Comparison of ENCODE assay signal across 15 cellular contexts in genomic region chr1:44303532-44303931, GRCh38. TPM values are rescaled to one million over a fixed set of nuclear protein-coding genes. Genes with fewer than 3 reads are reported as not detected.
DNase-seq lines count a peak whose midpoint lies in the region; ATAC-seq and TF ChIP-seq lines count a peak whose summit lies in the region.
"Had no signal": no experiment of that assay in that cellular context is flagged by ENCODE, and none has a peak within 500 bp of the region (broad histone marks: within the 10 kb centered on the region; RNA-seq: fewer than 3 reads in every experiment).

No MANE protein-coding gene starts in this region.

- H3K4me1 ChIP-seq in cardiac muscle cell (ENCODE audit: low read depth), result peaks cover 7% of the 10 kb centered on the region

- peaks cover 40% of the 10 kb centered on the region for H3K4me1 Mint-ChIP-seq in T-helper 1 cell treated with Interleukin-12 subunit alpha and Interleukin-12 subunit beta and Interleukin-4 antibody, amounts not matched to agents 30 μg/mL and 1 μg/mL, for 36 hours (ENCODE audit: low read depth)

- no peaks in the 10 kb centered on the region for H3K9me3 Mint-ChIP-seq in T-helper 1 cell treated with Interleukin-12 subunit alpha and Interleukin-12 subunit beta and Interleukin-4 antibody, amounts not matched to agents 30 μg/mL and 1 μg/mL, for 36 hours
- H3K9me3 Mint-ChIP-seq: CD14-positive monocyte had no signal

- H3K27me3 Mint-ChIP-seq in T-helper 1 cell treated with Interleukin-12 subunit alpha and Interleukin-12 subunit beta and Interleukin-4 antibody, amounts not matched to agents 30 μg/mL and 1 μg/mL, for 36 hours (ENCODE audit: low read depth), result no peaks in the 10 kb centered on the region

- no peaks in the 10 kb centered on the region for H3K27me3 ChIP-seq in cardiac muscle cell

- no peak for TF ChIP-seq CTCF in cardiac muscle cell (IDR thresholded peaks at IDR 0.05; ENCODE audit: low read depth, low read length)

- no peak for DNase-seq in T-helper 1 cell
- no peak for DNase-seq in cardiac muscle cell (ENCODE audit: low read depth in 1 of 2, low spot score in 1 of 2)
- DNase-seq in Right ventricle myocardium superior, result no peak
- DNase-seq in left colon, result no peak
- no peak for DNase-seq in central memory CD4-positive, alpha-beta T cell
- DNase-seq: DMS53, GF-D8, GM23248, IMR-90 had no signal

- H3K4me3 ChIP-seq in cardiac muscle cell, result no peak overlapping the region
- H3K4me3 ChIP-seq: GM23248 had no signal

- no peak overlapping the region for H3K4me3 Mint-ChIP-seq in T-helper 1 cell treated with Interleukin-12 subunit alpha and Interleukin-12 subunit beta and Interleukin-4 antibody, amounts not matched to agents 30 μg/mL and 1 μg/mL, for 36 hours
- H3K4me3 Mint-ChIP-seq: CD14-positive monocyte had no signal

- H3K27ac Mint-ChIP-seq in T-helper 1 cell treated with Interleukin-12 subunit alpha and Interleukin-12 subunit beta and Interleukin-4 antibody, amounts not matched to agents 30 μg/mL and 1 μg/mL, for 36 hours, result peak overlapping the region; percentile 92

- intact Hi-C loops in Right ventricle myocardium superior (cut with DNase I), result no loop called here
- intact Hi-C loops in left colon (cut with DNase I, micrococcal nuclease), result no loop called here

- peaks cover 41% of the 10 kb centered on the region for H3K36me3 Mint-ChIP-seq in T-helper 1 cell treated with Interleukin-12 subunit alpha and Interleukin-12 subunit beta and Interleukin-4 antibody, amounts not matched to agents 30 μg/mL and 1 μg/mL, for 36 hours (ENCODE audit: low read depth)

- H3K36me3 ChIP-seq in cardiac muscle cell, result peaks cover 13% of the 10 kb centered on the region

- H3K27ac ChIP-seq in cardiac muscle cell, result peak overlapping the region; percentile 30
- H3K27ac ChIP-seq: 22Rv1, GM23248 had no signal

- ATAC-seq in Right ventricle myocardium superior (ENCODE audit: poor library complexity) (no peak), left colon (peak; percentile 48), HG02884 (IDR thresholded peaks at IDR 0.05; ENCODE audit: unreplicated experiment) (no peak), GM21390 (IDR thresholded peaks at IDR 0.05; ENCODE audit: unreplicated experiment) (no peak)
- ATAC-seq: HCT116 had no signal

- no peaks in the 10 kb centered on the region for H3K9me3 ChIP-seq in cardiac muscle cell (ENCODE audit: low read depth)

RNA-seq across cellular contexts. Expression of gene ERI3, which starts 51.5 kb away (rescaled TPM):
- total RNA-seq in cardiac muscle cell (92.1 and 111 TPM in 2 replicates), Right ventricle myocardium superior (52.3 TPM), left colon (10 to 100 TPM; 25.3 to 30.3 TPM)
- polyA plus RNA-seq in cardiac muscle cell, result 151 and 152 TPM in 2 replicates
